8 cellular contexts compared by ENCODE assay signal in genomic region chr14:95514131-95515079, GRCh38. TPM values are rescaled to one million over a fixed set of nuclear protein-coding genes. Genes with fewer than 3 reads are reported as not detected.
DNase-seq lines count a peak whose midpoint lies in the region; ATAC-seq and TF ChIP-seq lines count a peak whose summit lies in the region.

No MANE protein-coding gene starts in this region.

- TF ChIP-seq CTCF in thoracic aorta (IDR thresholded peaks at IDR 0.05): no peak

- H3K4me3 ChIP-seq in SK-N-MC (peak overlapping the region; percentile 90), thoracic aorta (peak overlapping the region; percentile 79)

- H3K9me3 ChIP-seq in SK-N-MC (ENCODE audit: low read depth, low read length) (no peaks in the 10 kb centered on the region), thoracic aorta (no peaks in the 10 kb centered on the region)

- no peak for ATAC-seq in activated T-cell treated with anti-CD3 and anti-CD28 coated beads, Interleukin-2, amount 50 U/mL, for 4 hours
- ATAC-seq in thoracic aorta (ENCODE audit: insufficient number of reproducible peaks, low FRiP score, low read depth) (no peak), HG03159 (IDR thresholded peaks at IDR 0.05; ENCODE audit: unreplicated experiment) (no peak)

- no peak overlapping the region for H3K27ac ChIP-seq in SK-N-MC
- H3K27ac ChIP-seq in thoracic aorta: peak overlapping the region; percentile 36 to 79

- peaks cover 71% of the 10 kb centered on the region for H3K4me1 Mint-ChIP-seq in activated T-cell treated with anti-CD3 and anti-CD28 coated beads, Interleukin-2, amount 50 U/mL, for 4 hours (ENCODE audit: low read depth)

- peak overlapping the region; percentile 85 for H3K4me3 Mint-ChIP-seq in activated T-cell treated with anti-CD3 and anti-CD28 coated beads, Interleukin-2, amount 50 U/mL, for 4 hours

- peaks cover 11% of the 10 kb centered on the region for H3K36me3 Mint-ChIP-seq in activated T-cell treated with anti-CD3 and anti-CD28 coated beads, Interleukin-2, amount 50 U/mL, for 4 hours (ENCODE audit: insufficient read depth)

- no peaks in the 10 kb centered on the region for H3K27me3 ChIP-seq in thoracic aorta (replicated peaks; ENCODE audit: insufficient read depth)

- H3K4me1 ChIP-seq in thoracic aorta (ENCODE audit: control insufficient read depth in 1 of 2, low read depth in 2 of 2): peaks cover 30 to 53% of the 10 kb centered on the region in 2 donors

- DNase-seq in activated T-cell treated with anti-CD3 and anti-CD28 coated beads, Interleukin-2, amount 50 U/mL, for 4 hours: no peak
- DNase-seq in activated T-cell treated with anti-CD3 and anti-CD28 coated beads, Interleukin-2, amount 50 U/mL, for 1 hour: no peak
- no peak for DNase-seq in SK-N-MC (ENCODE audit: low read depth, low spot score)
- peak; percentile 58 for DNase-seq in iPS-NIHi7 (ENCODE audit: extremely low spot score)
- DNase-seq in thoracic aorta (ENCODE audit: low spot score): no peak
- no peak for DNase-seq in 8988T
- no peak for DNase-seq in DMS114 treated with DMSO at 0.1 percent for 48 hours (lab: John Stamatoyannopoulos, UW; ENCODE audit: unreplicated experiment)

- H3K9ac ChIP-seq in SK-N-MC (ENCODE audit: insufficient read length): no peak overlapping the region

- no peaks in the 10 kb centered on the region for H3K27me3 Mint-ChIP-seq in activated T-cell treated with anti-CD3 and anti-CD28 coated beads, Interleukin-2, amount 50 U/mL, for 4 hours (ENCODE audit: low read depth)

- no peaks in the 10 kb centered on the region for H3K9me3 Mint-ChIP-seq in activated T-cell treated with anti-CD3 and anti-CD28 coated beads, Interleukin-2, amount 50 U/mL, for 4 hours

- no peaks in the 10 kb centered on the region for H3K36me3 ChIP-seq in SK-N-MC (ENCODE audit: insufficient read depth, low read length)
- no peaks in the 10 kb centered on the region for H3K36me3 ChIP-seq in thoracic aorta

RNA-seq across cellular contexts. Expression of gene SYNE3, which starts 2.0 kb away (rescaled TPM):
- total RNA-seq in activated T-cell treated with anti-CD3 and anti-CD28 coated beads, Interleukin-2, amount 50 U/mL, for 4 hours: 10 to 100 TPM; 11.5 to 15.0 (median 12.9) TPM
- total RNA-seq in thoracic aorta: 10 to 100 TPM; 29.5 to 43.4 TPM

RNA-seq across cellular contexts. Expression of gene GLRX5, which starts 20.4 kb away (rescaled TPM):
- total RNA-seq in activated T-cell treated with anti-CD3 and anti-CD28 coated beads, Interleukin-2, amount 50 U/mL, for 4 hours: 10 to 100 TPM; 37.3 to 45.1 (median 40.7) TPM
- total RNA-seq in thoracic aorta: 10 to 100 TPM; 19.6 to 22.9 TPM
